In genomic region chr1:177249231-177249630, GRCh38 we compare ENCODE assay signal across 30 cellular contexts.
"Had no signal": no experiment of that assay in that cellular context is flagged by ENCODE, and none has a peak within 500 bp of the region (broad histone marks: within the 10 kb centered on the region; RNA-seq: fewer than 3 reads in every experiment).

No MANE protein-coding gene starts in this region.

- ATAC-seq: activated CD4-positive, CD25-positive, alpha-beta regulatory T cell treated with anti-CD3 and anti-CD28 coated beads, Interleukin-2, amount 50 U/mL, for 24 hours; activated CD8-positive, alpha-beta T cell treated with anti-CD3 and anti-CD28 coated beads for 36 hours; activated naive CD8-positive, alpha-beta T cell treated with anti-CD3 and anti-CD28 coated beads, Interleukin-2, amount 50 U/mL, for 24 hours; activated T-cell treated with anti-CD3 and anti-CD28 coated beads, Interleukin-2, amount 50 U/mL, for 4 hours; body of pancreas; esophagus mucosa; T-helper 17 cell had no signal

- H3K4me3 ChIP-seq: adrenal gland, body of pancreas, cardiac muscle cell, coronary artery, dorsolateral prefrontal cortex had no signal

- H3K9me3 ChIP-seq: adrenal gland, body of pancreas had no signal

- DNase-seq: activated B cell treated with CpG ODN at 0.5 μM for 24 hours; activated CD4-positive, alpha-beta T cell treated with anti-CD3 and anti-CD28 coated beads for 48 hours; activated CD4-positive, alpha-beta T cell treated with anti-CD3 and anti-CD28 coated beads, Interleukin-2, amount 50 U/mL, for 1 hour; activated CD4-positive, alpha-beta T cell treated with anti-CD3 and anti-CD28 coated beads, Interleukin-2, amount 50 U/mL, for 48 hours; activated CD8-positive, alpha-beta memory T cell treated with anti-CD3 and anti-CD28 coated beads for 24 hours; activated CD8-positive, alpha-beta T cell treated with anti-CD3 and anti-CD28 coated beads for 36 hours; activated effector memory CD4-positive, alpha-beta T cell treated with anti-CD3 and anti-CD28 coated beads, Interleukin-2, amount 50 U/mL, for 16 hours; activated naive CD4-positive, alpha-beta T cell treated with anti-CD3 and anti-CD28 coated beads for 36 hours; activated naive CD8-positive, alpha-beta T cell treated with anti-CD3 and anti-CD28 coated beads for 36 hours; activated naive CD8-positive, alpha-beta T cell treated with anti-CD3 and anti-CD28 coated beads, Interleukin-2, amount 50 U/mL, for 24 hours; activated T-cell treated with anti-CD3 and anti-CD28 coated beads, Interleukin-2, amount 50 U/mL, for 4 hours; adrenal gland; amygdala; aorta; body of pancreas; central memory CD4-positive, alpha-beta T cell; cerebellar nuclear complex; dorsolateral prefrontal cortex; effector memory CD4-positive, alpha-beta T cell; endodermal cell; foreskin fibroblast; head of caudate nucleus; T-helper 1 cell; T-helper 17 cell; T1000; WERI-Rb-1 had no signal

- H3K36me3 ChIP-seq: adrenal gland, cardiac muscle cell, WERI-Rb-1 had no signal

- H3K27ac ChIP-seq: adrenal gland, cardiac muscle cell, coronary artery, WERI-Rb-1 had no signal

- H3K27me3 ChIP-seq: adrenal gland, body of pancreas, cardiac muscle cell, dorsolateral prefrontal cortex had no signal
